6 cellular contexts compared by ENCODE assay signal in the genomic region with DNA sequence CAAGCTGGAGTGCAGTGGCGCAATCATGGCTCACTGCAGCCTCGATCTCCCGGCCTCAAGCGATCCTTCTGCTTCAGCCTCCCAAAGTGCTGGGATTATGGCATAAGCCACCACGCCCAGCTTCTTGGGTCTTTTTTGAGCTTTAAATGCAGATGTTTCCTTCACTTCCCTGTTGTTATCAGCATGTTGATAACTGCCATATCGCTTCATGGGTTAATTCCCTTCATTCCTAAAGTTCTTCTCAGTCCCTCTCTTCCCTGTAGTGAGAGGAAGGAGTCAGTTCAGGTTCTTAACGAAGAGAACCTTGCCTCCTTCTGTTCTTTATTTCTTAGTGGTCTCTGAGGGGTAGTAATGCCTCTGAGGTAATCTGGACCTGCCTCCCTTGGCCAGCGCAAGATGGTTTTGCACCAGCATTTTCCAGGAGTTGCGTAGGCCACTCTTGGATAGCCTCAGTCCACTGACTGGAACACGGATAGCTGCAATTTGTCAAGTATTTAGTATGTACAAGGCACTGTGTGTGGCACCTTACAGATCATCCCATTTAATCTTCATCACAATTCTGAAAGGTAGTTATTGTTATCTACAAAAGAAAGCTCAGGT.
"Had no signal": no experiment of that assay in that cellular context is flagged by ENCODE, and none has a peak within 500 bp of the region (broad histone marks: within the 10 kb centered on the region; RNA-seq: fewer than 3 reads in every experiment).

No MANE protein-coding gene starts in this region.

- FAIRE-seq: HepG2, HTR-8/SVneo had no signal

- DNase-seq: IMR-90, KBM-7, KG1 had no signal

- H3K27ac ChIP-seq: HL-60 had no signal

- ATAC-seq: HepG2 had no signal
